ENCODE assay signal across 1 cellular context in genomic region chr5:72817076-72817476, GRCh38.
TF ChIP-seq lines count a peak whose summit lies in the region.

No MANE protein-coding gene starts in this region.

TF ChIP-seq in GM12878, 131 proteins besides CTCF, POLR2A, EP300 and RAD21 (continued from another document and continues in another):
- TF ChIP-seq RELB (IDR thresholded peaks at IDR 0.05; ENCODE audit: low read depth) (no peak), ATF2 (IDR thresholded peaks at IDR 0.05; ENCODE audit: low read length) (no peak), MYB (IDR thresholded peaks at IDR 0.05; ENCODE audit: borderline replicate concordance, low read depth, low read length) (no peak), SUZ12 (IDR thresholded peaks at IDR 0.05; ENCODE audit: unreplicated experiment) (no peak), BCL11A (IDR thresholded peaks at IDR 0.05; ENCODE audit: low read depth, low read length) (peak; percentile 58), RCOR1 (conservative IDR thresholded peaks at IDR 0.05; ENCODE audit: low read depth, low read length) (no peak), BCL3 (IDR thresholded peaks at IDR 0.05; ENCODE audit: borderline replicate concordance, insufficient read depth, low read depth, low read length, poor library complexity, severe bottlenecking) (no peak), SMC3 (IDR thresholded peaks at IDR 0.05; ENCODE audit: borderline replicate concordance, low read length) (no peak), CHD1 (IDR thresholded peaks at IDR 0.05; ENCODE audit: low read depth, low read length) (no peak), IRF4 (IDR thresholded peaks at IDR 0.05; ENCODE audit: low read depth, low read length) (peak; percentile 60; the same call in 1 of the 2 replicates), HCFC1 (IDR thresholded peaks at IDR 0.05; ENCODE audit: low read length) (no peak), MEF2A (IDR thresholded peaks at IDR 0.05; ENCODE audit: insufficient read depth, low read depth, low read length) (peak; percentile 64; the same call in 1 of the 2 replicates), ASH2L (IDR thresholded peaks at IDR 0.05; ENCODE audit: borderline replicate concordance, low read depth) (no peak), FOS (IDR thresholded peaks at IDR 0.05; ENCODE audit: borderline replicate concordance, extremely low read depth, insufficient read length) (no peak), SUPT20H (IDR thresholded peaks at IDR 0.05; ENCODE audit: borderline replicate concordance, control insufficient read depth, low read depth, low read length) (no peak), RAD51 (IDR thresholded peaks at IDR 0.05) (no peak), PBX3 (IDR thresholded peaks at IDR 0.05; ENCODE audit: insufficient replicate concordance, low read depth, low read length) (no peak), YBX1 (IDR thresholded peaks at IDR 0.05) (no peak), RUNX3 (IDR thresholded peaks at IDR 0.05; ENCODE audit: low read length) (peak; percentile 89), RBBP5 (conservative IDR thresholded peaks at IDR 0.05) (no peak), SKIL (IDR thresholded peaks at IDR 0.05; ENCODE audit: low read depth, poor library complexity, severe bottlenecking) (no peak), USF1 (IDR thresholded peaks at IDR 0.05; ENCODE audit: borderline replicate concordance, extremely low read length, insufficient read depth, low read depth, low read length) (no peak), SMAD5 (IDR thresholded peaks at IDR 0.05; ENCODE audit: low read depth) (no peak), BMI1 (IDR thresholded peaks at IDR 0.05; ENCODE audit: borderline replicate concordance) (no peak), MTA3 (IDR thresholded peaks at IDR 0.05; ENCODE audit: borderline replicate concordance, low read length) (no peak), SMAD1 (IDR thresholded peaks at IDR 0.05; ENCODE audit: low read depth, partially characterized antibody) (no peak), ZBTB11 (CRISPR knock-in tag; IDR thresholded peaks at IDR 0.05) (no peak), CEBPB (IDR thresholded peaks at IDR 0.05; ENCODE audit: borderline replicate concordance in 1 of 2, low read depth in 2 of 2, low read length in 2 of 2) (no peak), HDAC2 (IDR thresholded peaks at IDR 0.05) (no peak), SPI1 (IDR thresholded peaks at IDR 0.05; ENCODE audit: borderline replicate concordance, insufficient read depth, low read depth, low read length) (no peak), ZSCAN29 (IDR thresholded peaks at IDR 0.05) (no peak), CREM (IDR thresholded peaks at IDR 0.05; ENCODE audit: low read depth) (peak; percentile 61), POU2F2 (IDR thresholded peaks at IDR 0.05; ENCODE audit: borderline replicate concordance, low read depth, low read length) (0 out of 3 replicates have a peak, but pooled peaks have one; percentile 54), CHD2 (IDR thresholded peaks at IDR 0.05; ENCODE audit: borderline replicate concordance, low read depth, low read length) (no peak), BRCA1 (IDR thresholded peaks at IDR 0.05; ENCODE audit: low read depth, low read length) (no peak), EGR1 (IDR thresholded peaks at IDR 0.05; ENCODE audit: borderline replicate concordance in 1 of 2, low read depth in 2 of 2, low read length in 2 of 2) (peak in 1 of 2 experiments; percentile 49; a peak in 2 of 3 replicates), RFX5 (IDR thresholded peaks at IDR 0.05; ENCODE audit: low read depth, low read length) (no peak), USF2 (IDR thresholded peaks at IDR 0.05; ENCODE audit: borderline replicate concordance, low read depth, low read length) (no peak), LARP7 (IDR thresholded peaks at IDR 0.05) (no peak; the same call in 1 of the 2 replicates), KLF5 (IDR thresholded peaks at IDR 0.05; ENCODE audit: partially characterized antibody) (no peak), DPF2 (IDR thresholded peaks at IDR 0.05) (no peak), MTA2 (IDR thresholded peaks at IDR 0.05; ENCODE audit: low read depth) (no peak), RELA (IDR thresholded peaks at IDR 0.05; ENCODE audit: borderline replicate concordance, partially characterized antibody) (no peak), NFIC (IDR thresholded peaks at IDR 0.05; ENCODE audit: low read depth, low read length) (no peak), MAX (IDR thresholded peaks at IDR 0.05; ENCODE audit: low read depth, low read length) (no peak), ESRRA (IDR thresholded peaks at IDR 0.05; ENCODE audit: low read length) (no peak), TCF7 (IDR thresholded peaks at IDR 0.05; ENCODE audit: borderline replicate concordance) (no peak), ZBTB33 (IDR thresholded peaks at IDR 0.05) (no peak), IKZF2 (IDR thresholded peaks at IDR 0.05) (no peak), MLLT1 (IDR thresholded peaks at IDR 0.05) (no peak), ZNF24 (IDR thresholded peaks at IDR 0.05) (no peak), PAX8 (IDR thresholded peaks at IDR 0.05) (no peak), JUNB (IDR thresholded peaks at IDR 0.05) (peak; percentile 67), CHD4 (IDR thresholded peaks at IDR 0.05) (no peak), FOXM1 (IDR thresholded peaks at IDR 0.05; ENCODE audit: low read depth, low read length) (0 out of 2 replicates have a peak, but pooled peaks have one; percentile 31)
